8 cellular contexts compared by ENCODE assay signal in the genomic region with DNA sequence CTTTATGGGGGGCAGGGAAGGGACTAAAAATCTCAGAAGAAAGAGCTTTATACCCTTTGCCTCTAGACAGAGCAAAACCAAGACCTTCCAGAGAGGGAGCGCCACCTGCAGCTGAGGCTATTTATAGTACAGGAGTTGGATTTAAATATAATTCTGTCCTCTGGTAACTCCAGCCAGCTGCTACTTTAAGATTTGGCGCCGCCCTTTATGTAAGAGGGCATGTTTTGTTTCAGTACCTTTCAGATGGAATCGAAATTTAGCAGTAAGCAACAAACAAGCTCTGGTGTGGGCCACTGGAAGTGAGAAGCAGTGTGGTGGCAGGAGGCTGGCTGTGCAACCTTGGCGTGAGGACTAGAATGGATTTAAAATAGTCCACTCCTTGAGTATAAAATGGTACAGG. TPM values are rescaled to one million over a fixed set of nuclear protein-coding genes. Genes with fewer than 3 reads are reported as not detected.
DNase-seq lines count a peak whose midpoint lies in the region; ATAC-seq, FAIRE-seq and TF ChIP-seq lines count a peak whose summit lies in the region.

No MANE protein-coding gene starts in this region.

- peak; percentile 67 to 72 for ATAC-seq in activated T-cell treated with anti-CD3 and anti-CD28 coated beads, Interleukin-2, amount 50 U/mL, for 72 hours (replicated peaks in 1 of 2)
- ATAC-seq in K562 (peak; percentile 84), GM21381 (IDR thresholded peaks at IDR 0.05; ENCODE audit: unreplicated experiment) (no peak), HG03139 (IDR thresholded peaks at IDR 0.05; ENCODE audit: unreplicated experiment) (no peak)

- H3K27ac ChIP-seq in K562 (ENCODE audit: extremely low read depth, low read depth, low read length): no peak overlapping the region
- H3K27ac ChIP-seq in mesenchymal stem cell (ENCODE audit: low read length, poor library complexity, severe bottlenecking): no peak overlapping the region

- POLR2A ChIA-PET in K562 (lab: Yijun Ruan, JAX): interaction anchor here (0.6 kb wide), 1 partner anchor 16 kb away, joined by 4 read pairs; no protein-coding TSS in a partner anchor

- no TSS peak for BruUV-seq in K562 (replicated peaks; lab: Mats Ljungman, UMichigan)

- no peak overlapping the region for H2BK15ac ChIP-seq in mesenchymal stem cell (ENCODE audit: low read depth, poor library complexity, severe bottlenecking)

- H3K9ac ChIP-seq in K562 (ENCODE audit: insufficient read depth in 1 of 2, low read depth in 2 of 2, low read length in 2 of 2): no peak overlapping the region
- H3K9ac ChIP-seq in mesenchymal stem cell (ENCODE audit: low read length): no peak overlapping the region

- H2BK12ac ChIP-seq in mesenchymal stem cell (ENCODE audit: low read length in 2 of 2): no peak overlapping the region

- in situ Hi-C loops in K562 (cut with MboI): no loop called here

- H3K27me3 ChIP-seq in K562 (ENCODE audit: control insufficient read depth in 2 of 2, insufficient read depth in 2 of 2, low read length in 2 of 2): peaks cover 6 to 17% of the 10 kb centered on the region in 2 experiments; a peak in 4 of 5 replicates
- peaks cover 28 to 30% of the 10 kb centered on the region in 2 experiments for H3K27me3 ChIP-seq in mesenchymal stem cell (ENCODE audit: control insufficient read depth in 1 of 2, insufficient read depth in 1 of 2, low read length in 2 of 2)

- no peak overlapping the region for H3K27ac Mint-ChIP-seq in activated T-cell treated with anti-CD3 and anti-CD28 coated beads, Interleukin-2, amount 50 U/mL, for 72 hours
- no peak overlapping the region for H3K27ac Mint-ChIP-seq in activated T-cell treated with anti-CD3 and anti-CD28 coated beads, Interleukin-2, amount 50 U/mL, for 24 hours

- H3K4me3 ChIP-seq in K562 (no peak overlapping the region), mesenchymal stem cell (ENCODE audit: insufficient read depth in 1 of 2, low read depth in 1 of 2, low read length in 2 of 2) (no peak overlapping the region)

- no peak overlapping the region for H3K14ac ChIP-seq in mesenchymal stem cell (ENCODE audit: low read length in 2 of 2)

- H4K91ac ChIP-seq in mesenchymal stem cell (ENCODE audit: low read length): no peak overlapping the region

- no peaks in the 10 kb centered on the region for H3K79me2 ChIP-seq in K562 (ENCODE audit: control insufficient read depth, insufficient read depth, low read length)

- no peaks in the 10 kb centered on the region for H3K9me3 Mint-ChIP-seq in activated T-cell treated with anti-CD3 and anti-CD28 coated beads, Interleukin-2, amount 50 U/mL, for 72 hours
- no peaks in the 10 kb centered on the region for H3K9me3 Mint-ChIP-seq in activated T-cell treated with anti-CD3 and anti-CD28 coated beads, Interleukin-2, amount 50 U/mL, for 24 hours

- CTCF ChIA-PET in K562 (lab: Yijun Ruan, JAX; ENCODE audit: low intra/inter-chr PET ratio): interaction anchor here (0.7 to 1.7 kb wide), 2 partner anchors 84 to 254 kb away, joined by 5 to 9 read pairs; no protein-coding TSS in a partner anchor

- peak; percentile 35 to 51 for DNase-seq in activated T-cell treated with anti-CD3 and anti-CD28 coated beads, Interleukin-2, amount 50 U/mL, for 72 hours
- DNase-seq in activated T-cell treated with anti-CD3 and anti-CD28 coated beads, Interleukin-2, amount 50 U/mL, for 24 hours: no peak
- peak; percentile 99 for DNase-seq in NCI-H82 treated with DMSO at 0.1 percent for 48 hours (lab: John Stamatoyannopoulos, UW; ENCODE audit: unreplicated experiment)
- DNase-seq in K562 (ENCODE audit: extremely low read depth in 1 of 4, low spot score in 3 of 4): peak in 2 of 4 experiments; percentile 27 to 40
- peak; percentile 28 for DNase-seq in mesenchymal stem cell
- DNase-seq in C1 segment of cervical spinal cord (lab: John Stamatoyannopoulos, UW): no peak

- TF ChIP-seq POLR2A in K562 (conservative IDR thresholded peaks at IDR 0.05): no peak

- no peak overlapping the region for H3K4ac ChIP-seq in mesenchymal stem cell (ENCODE audit: low read depth in 1 of 2, low read length in 2 of 2)

- H3K36me3 Mint-ChIP-seq in activated T-cell treated with anti-CD3 and anti-CD28 coated beads, Interleukin-2, amount 50 U/mL, for 72 hours (ENCODE audit: insufficient read depth in 2 of 2): no peaks in the 10 kb centered on the region
- H3K36me3 Mint-ChIP-seq in activated T-cell treated with anti-CD3 and anti-CD28 coated beads, Interleukin-2, amount 50 U/mL, for 24 hours (ENCODE audit: low read depth): no peaks in the 10 kb centered on the region

- no peaks in the 10 kb centered on the region for H3K9me3 ChIP-seq in K562 (replicated peaks; ENCODE audit: control insufficient read depth, insufficient read depth, low read depth, low read length)
- no peaks in the 10 kb centered on the region for H3K9me3 ChIP-seq in mesenchymal stem cell (ENCODE audit: control insufficient read depth, low read length)

- H3K4me3 Mint-ChIP-seq in activated T-cell treated with anti-CD3 and anti-CD28 coated beads, Interleukin-2, amount 50 U/mL, for 72 hours: no peak overlapping the region
- H3K4me3 Mint-ChIP-seq in activated T-cell treated with anti-CD3 and anti-CD28 coated beads, Interleukin-2, amount 50 U/mL, for 24 hours: no peak overlapping the region

- H3K4me1 ChIP-seq in K562 (replicated peaks in 1 of 2; ENCODE audit: control insufficient read depth in 2 of 2, insufficient read depth in 2 of 2, low read length in 2 of 2) (no peaks in the 10 kb centered on the region; a peak in 1 of 5 replicates), mesenchymal stem cell (ENCODE audit: control insufficient read depth, insufficient read depth, low read depth, low read length) (peaks cover 2% of the 10 kb centered on the region)

- H4K20me1 ChIP-seq in K562 (replicated peaks; ENCODE audit: control insufficient read depth, insufficient read depth, low read length): no peaks in the 10 kb centered on the region

- H2AK5ac ChIP-seq in mesenchymal stem cell (ENCODE audit: low read length, severe bottlenecking): no peak overlapping the region

- no peak overlapping the region for H3K4me2 ChIP-seq in K562 (ENCODE audit: insufficient read depth, low read length)
- no peak overlapping the region for H3K4me2 ChIP-seq in mesenchymal stem cell (ENCODE audit: low read length, poor library complexity, severe bottlenecking)

- TF ChIP-seq CTCF in K562 (IDR thresholded peaks at IDR 0.05 in 2 of 3, conservative IDR thresholded peaks at IDR 0.05 in 1 of 3; ENCODE audit: insufficient read depth in 2 of 3, low read depth in 1 of 3, low read length in 3 of 3): peak; percentile 43 to 62 (median 45)

- no peak overlapping the region for H3K18ac ChIP-seq in mesenchymal stem cell (ENCODE audit: low read depth in 1 of 2, low read length in 2 of 2)

- H3K79me1 ChIP-seq in mesenchymal stem cell (replicated peaks; ENCODE audit: low read length, poor library complexity, severe bottlenecking): no peaks in the 10 kb centered on the region

- H3K27me3 Mint-ChIP-seq in activated T-cell treated with anti-CD3 and anti-CD28 coated beads, Interleukin-2, amount 50 U/mL, for 72 hours (ENCODE audit: low read depth): peaks cover 27% of the 10 kb centered on the region
- peaks cover 17% of the 10 kb centered on the region for H3K27me3 Mint-ChIP-seq in activated T-cell treated with anti-CD3 and anti-CD28 coated beads, Interleukin-2, amount 50 U/mL, for 24 hours

- no peaks in the 10 kb centered on the region for H3K36me3 ChIP-seq in K562 (ENCODE audit: control insufficient read depth, insufficient read depth, low read length)
- no peaks in the 10 kb centered on the region for H3K36me3 ChIP-seq in mesenchymal stem cell (ENCODE audit: control insufficient read depth in 1 of 2, insufficient read depth in 2 of 2, low read depth in 1 of 2, low read length in 2 of 2)

- H3K23ac ChIP-seq in mesenchymal stem cell (ENCODE audit: low read length in 2 of 2): no peak overlapping the region

- no peak for TF ChIP-seq EP300 in K562 (IDR thresholded peaks at IDR 0.05; ENCODE audit: low read length)

- 13% methylated on average over 5 of the region's 5 CpGs for WGBS in K562 (ENCODE audit: insufficient coverage, low coverage, missing lambda C conversion rate)
- WGBS in mesenchymal stem cell: 51% methylated on average over 5 of the region's 5 CpGs

- no peak for FAIRE-seq in K562 (lab: Jason Lieb, UNC)

- peaks cover 5% of the 10 kb centered on the region for H3K4me1 Mint-ChIP-seq in activated T-cell treated with anti-CD3 and anti-CD28 coated beads, Interleukin-2, amount 50 U/mL, for 72 hours (ENCODE audit: low read depth)
- peaks cover 10% of the 10 kb centered on the region for H3K4me1 Mint-ChIP-seq in activated T-cell treated with anti-CD3 and anti-CD28 coated beads, Interleukin-2, amount 50 U/mL, for 24 hours (ENCODE audit: low read depth)

- intact Hi-C loops in K562 (cut with micrococcal nuclease): loop anchor here (10.0 kb wide), 1 partner anchor 58 kb away; no protein-coding TSS in a partner anchor

- H4K8ac ChIP-seq in mesenchymal stem cell (ENCODE audit: low read length): no peak overlapping the region

- no peak overlapping the region for H2AFZ ChIP-seq in K562 (ENCODE audit: low read depth, low read length)
- H2AFZ ChIP-seq in mesenchymal stem cell (ENCODE audit: low read depth, low read length): no peak overlapping the region

- TF ChIP-seq RAD21 in K562 (CRISPR knock-in tag; conservative IDR thresholded peaks at IDR 0.05 in 1 of 2, IDR thresholded peaks at IDR 0.05 in 1 of 2): peak in 1 of 2 experiments; percentile 24; a peak in 1 of 4 replicates

- H2BK5ac ChIP-seq in mesenchymal stem cell (ENCODE audit: low read depth, low read length, poor library complexity, severe bottlenecking): no peak overlapping the region

- no peaks in the 10 kb centered on the region for H3K9me1 ChIP-seq in K562 (ENCODE audit: control insufficient read depth, insufficient read depth, low read length)

- no peak overlapping the region for H2BK120ac ChIP-seq in mesenchymal stem cell (ENCODE audit: low read depth, low read length)

RNA-seq across cellular contexts. Expression of a gene that starts 5.2 kb away (rescaled TPM):
- total RNA-seq in activated T-cell treated with anti-CD3 and anti-CD28 coated beads, Interleukin-2, amount 50 U/mL, for 72 hours: under 1 TPM in 1 of 2 donors, not detected in 1; 0.34 TPM
- total RNA-seq in K562 (2011; cell fraction: chromatin; rRNA removed; ENCODE audit: low replicate concordance): not detected in 2 replicates
- total RNA-seq in K562 (2011; cell fraction: nucleolus; rRNA removed): not detected in 2 replicates
- total RNA-seq in K562 (2011; cell fraction: nucleoplasm; rRNA removed): not detected in 2 replicates
- total RNA-seq in K562 (2014; rRNA removed) (0.05 TPM in 1 of 2 replicates, not detected in the other), K562 (2014; rRNA removed; fragmentation: Illumina TruSeq; extraction: Trizol) (not detected in 2 replicates), K562 (2015; rRNA removed; fragmentation: Illumina TruSeq; extraction: Trizol) (not detected in 2 replicates), K562 (2021) (not detected in 2 replicates)
- polyA plus RNA-seq in K562 (2011; rRNA removed) (not detected in 2 replicates), K562 (2014; fragmentation: Illumina TruSeq; extraction: Trizol) (not detected in 2 replicates), K562 (2014; fragmentation: Nextera tagmentation; extraction: Ambion mirVana) (not detected), K562 (2014; rRNA removed) (0.03 TPM in 1 of 2 replicates, not detected in the other)
- polyA plus RNA-seq in K562 (2011; cell fraction: cytosol; rRNA removed): not detected in 2 replicates
- polyA plus RNA-seq in K562 (2011; cell fraction: nucleus; rRNA removed): not detected in 2 replicates
- 0.26 TPM in 1 of 2 replicates, not detected in the other for polyA plus RNA-seq in K562 (2012)
- polyA minus RNA-seq in K562 (2011; rRNA and poly(A)+ RNA removed): not detected in 2 replicates
- polyA minus RNA-seq in K562 (2011; cell fraction: cytosol; rRNA and poly(A)+ RNA removed): not detected in 2 replicates
- polyA minus RNA-seq in K562 (2011; cell fraction: nucleus; rRNA and poly(A)+ RNA removed): not detected in 2 replicates
- polyA plus RNA-seq in mesenchymal stem cell (2013, experiment 1 of 2): not detected
- not detected for polyA plus RNA-seq in mesenchymal stem cell (2013, experiment 2 of 2)

RNA-seq across cellular contexts. Expression of a gene that starts 41.7 kb away (rescaled TPM):
- under 1 TPM; 0.14 TPM for total RNA-seq in activated T-cell treated with anti-CD3 and anti-CD28 coated beads, Interleukin-2, amount 50 U/mL, for 72 hours
- not detected in 2 replicates for total RNA-seq in K562 (2011; cell fraction: chromatin; rRNA removed; ENCODE audit: low replicate concordance)
- not detected in 2 replicates for total RNA-seq in K562 (2011; cell fraction: nucleolus; rRNA removed)
- total RNA-seq in K562 (2011; cell fraction: nucleoplasm; rRNA removed): not detected in 2 replicates
- total RNA-seq in K562 (2014; rRNA removed) (not detected in 2 replicates), K562 (2014; rRNA removed; fragmentation: Illumina TruSeq; extraction: Trizol) (not detected in 2 replicates), K562 (2015; rRNA removed; fragmentation: Illumina TruSeq; extraction: Trizol) (not detected in 2 replicates), K562 (2021) (0.04 and 0.07 TPM in 2 replicates)
- polyA plus RNA-seq in K562 (2011; rRNA removed) (not detected in 2 replicates), K562 (2014; fragmentation: Illumina TruSeq; extraction: Trizol) (not detected in 2 replicates), K562 (2014; fragmentation: Nextera tagmentation; extraction: Ambion mirVana) (not detected), K562 (2014; rRNA removed) (not detected in 2 replicates)
- polyA plus RNA-seq in K562 (2011; cell fraction: cytosol; rRNA removed): not detected in 2 replicates
- not detected in 2 replicates for polyA plus RNA-seq in K562 (2011; cell fraction: nucleus; rRNA removed)
- not detected in 2 replicates for polyA plus RNA-seq in K562 (2012)
- polyA minus RNA-seq in K562 (2011; rRNA and poly(A)+ RNA removed): not detected in 2 replicates
- not detected in 2 replicates for polyA minus RNA-seq in K562 (2011; cell fraction: cytosol; rRNA and poly(A)+ RNA removed)
- not detected in 2 replicates for polyA minus RNA-seq in K562 (2011; cell fraction: nucleus; rRNA and poly(A)+ RNA removed)
- polyA plus RNA-seq in mesenchymal stem cell (2013, experiment 1 of 2): 0.11 TPM
- polyA plus RNA-seq in mesenchymal stem cell (2013, experiment 2 of 2): 0.11 TPM

Comparison
In these comparisons a context has a peak if more than half of its experiments do, and no peak if none do; other contexts are left out.
1. DNase-seq: peak in activated T-cell treated with anti-CD3 and anti-CD28 coated beads, Interleukin-2, amount 50 U/mL, for 72 hours (2 of 2), NCI-H82 treated with DMSO at 0.1 percent for 48 hours (single experiment) and mesenchymal stem cell (single experiment); none in activated T-cell treated with anti-CD3 and anti-CD28 coated beads, Interleukin-2, amount 50 U/mL, for 24 hours (single experiment) and C1 segment of cervical spinal cord (0 of 14).
2. ATAC-seq: peak in activated T-cell treated with anti-CD3 and anti-CD28 coated beads, Interleukin-2, amount 50 U/mL, for 72 hours (2 of 2) and K562 (single experiment); none in GM21381 (single experiment) and HG03139 (single experiment).